In the genomic region with DNA sequence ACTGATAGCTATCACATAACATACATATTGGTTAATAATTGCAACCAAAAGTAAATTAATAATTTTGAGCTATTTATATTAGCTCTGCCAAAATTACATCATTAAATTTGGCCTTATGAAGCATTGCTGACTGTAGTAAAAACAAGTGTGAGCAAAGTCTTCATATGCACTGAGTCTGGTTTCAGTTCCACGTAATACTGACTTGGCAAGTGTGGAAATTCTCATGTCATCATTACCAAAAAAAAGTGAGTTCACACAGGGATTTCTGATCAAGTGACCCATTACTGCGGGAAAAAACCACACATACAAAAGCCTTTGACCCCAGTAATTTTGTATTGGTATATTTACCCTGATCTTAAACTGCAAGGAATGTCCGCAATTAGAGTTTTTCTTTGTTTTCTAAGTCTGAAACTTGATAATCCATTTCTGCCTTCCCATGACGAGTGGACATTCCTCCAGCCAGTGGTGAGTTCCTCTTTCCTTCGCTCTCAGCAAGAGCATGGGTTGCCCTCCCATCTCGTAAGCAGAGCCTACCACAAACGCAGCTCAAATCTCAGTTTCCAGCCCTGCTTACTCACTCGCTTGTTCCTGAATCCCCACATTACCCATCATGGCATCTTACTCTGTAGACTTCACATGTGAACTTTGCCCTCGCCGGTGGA, we compare ENCODE assay signal across 1 cellular context.
TF ChIP-seq lines count a peak whose summit lies in the region.

No MANE protein-coding gene starts in this region.

TF ChIP-seq in H1, 55 proteins besides CTCF, POLR2A, EP300 and RAD21:
- TF ChIP-seq, protein P1, sequence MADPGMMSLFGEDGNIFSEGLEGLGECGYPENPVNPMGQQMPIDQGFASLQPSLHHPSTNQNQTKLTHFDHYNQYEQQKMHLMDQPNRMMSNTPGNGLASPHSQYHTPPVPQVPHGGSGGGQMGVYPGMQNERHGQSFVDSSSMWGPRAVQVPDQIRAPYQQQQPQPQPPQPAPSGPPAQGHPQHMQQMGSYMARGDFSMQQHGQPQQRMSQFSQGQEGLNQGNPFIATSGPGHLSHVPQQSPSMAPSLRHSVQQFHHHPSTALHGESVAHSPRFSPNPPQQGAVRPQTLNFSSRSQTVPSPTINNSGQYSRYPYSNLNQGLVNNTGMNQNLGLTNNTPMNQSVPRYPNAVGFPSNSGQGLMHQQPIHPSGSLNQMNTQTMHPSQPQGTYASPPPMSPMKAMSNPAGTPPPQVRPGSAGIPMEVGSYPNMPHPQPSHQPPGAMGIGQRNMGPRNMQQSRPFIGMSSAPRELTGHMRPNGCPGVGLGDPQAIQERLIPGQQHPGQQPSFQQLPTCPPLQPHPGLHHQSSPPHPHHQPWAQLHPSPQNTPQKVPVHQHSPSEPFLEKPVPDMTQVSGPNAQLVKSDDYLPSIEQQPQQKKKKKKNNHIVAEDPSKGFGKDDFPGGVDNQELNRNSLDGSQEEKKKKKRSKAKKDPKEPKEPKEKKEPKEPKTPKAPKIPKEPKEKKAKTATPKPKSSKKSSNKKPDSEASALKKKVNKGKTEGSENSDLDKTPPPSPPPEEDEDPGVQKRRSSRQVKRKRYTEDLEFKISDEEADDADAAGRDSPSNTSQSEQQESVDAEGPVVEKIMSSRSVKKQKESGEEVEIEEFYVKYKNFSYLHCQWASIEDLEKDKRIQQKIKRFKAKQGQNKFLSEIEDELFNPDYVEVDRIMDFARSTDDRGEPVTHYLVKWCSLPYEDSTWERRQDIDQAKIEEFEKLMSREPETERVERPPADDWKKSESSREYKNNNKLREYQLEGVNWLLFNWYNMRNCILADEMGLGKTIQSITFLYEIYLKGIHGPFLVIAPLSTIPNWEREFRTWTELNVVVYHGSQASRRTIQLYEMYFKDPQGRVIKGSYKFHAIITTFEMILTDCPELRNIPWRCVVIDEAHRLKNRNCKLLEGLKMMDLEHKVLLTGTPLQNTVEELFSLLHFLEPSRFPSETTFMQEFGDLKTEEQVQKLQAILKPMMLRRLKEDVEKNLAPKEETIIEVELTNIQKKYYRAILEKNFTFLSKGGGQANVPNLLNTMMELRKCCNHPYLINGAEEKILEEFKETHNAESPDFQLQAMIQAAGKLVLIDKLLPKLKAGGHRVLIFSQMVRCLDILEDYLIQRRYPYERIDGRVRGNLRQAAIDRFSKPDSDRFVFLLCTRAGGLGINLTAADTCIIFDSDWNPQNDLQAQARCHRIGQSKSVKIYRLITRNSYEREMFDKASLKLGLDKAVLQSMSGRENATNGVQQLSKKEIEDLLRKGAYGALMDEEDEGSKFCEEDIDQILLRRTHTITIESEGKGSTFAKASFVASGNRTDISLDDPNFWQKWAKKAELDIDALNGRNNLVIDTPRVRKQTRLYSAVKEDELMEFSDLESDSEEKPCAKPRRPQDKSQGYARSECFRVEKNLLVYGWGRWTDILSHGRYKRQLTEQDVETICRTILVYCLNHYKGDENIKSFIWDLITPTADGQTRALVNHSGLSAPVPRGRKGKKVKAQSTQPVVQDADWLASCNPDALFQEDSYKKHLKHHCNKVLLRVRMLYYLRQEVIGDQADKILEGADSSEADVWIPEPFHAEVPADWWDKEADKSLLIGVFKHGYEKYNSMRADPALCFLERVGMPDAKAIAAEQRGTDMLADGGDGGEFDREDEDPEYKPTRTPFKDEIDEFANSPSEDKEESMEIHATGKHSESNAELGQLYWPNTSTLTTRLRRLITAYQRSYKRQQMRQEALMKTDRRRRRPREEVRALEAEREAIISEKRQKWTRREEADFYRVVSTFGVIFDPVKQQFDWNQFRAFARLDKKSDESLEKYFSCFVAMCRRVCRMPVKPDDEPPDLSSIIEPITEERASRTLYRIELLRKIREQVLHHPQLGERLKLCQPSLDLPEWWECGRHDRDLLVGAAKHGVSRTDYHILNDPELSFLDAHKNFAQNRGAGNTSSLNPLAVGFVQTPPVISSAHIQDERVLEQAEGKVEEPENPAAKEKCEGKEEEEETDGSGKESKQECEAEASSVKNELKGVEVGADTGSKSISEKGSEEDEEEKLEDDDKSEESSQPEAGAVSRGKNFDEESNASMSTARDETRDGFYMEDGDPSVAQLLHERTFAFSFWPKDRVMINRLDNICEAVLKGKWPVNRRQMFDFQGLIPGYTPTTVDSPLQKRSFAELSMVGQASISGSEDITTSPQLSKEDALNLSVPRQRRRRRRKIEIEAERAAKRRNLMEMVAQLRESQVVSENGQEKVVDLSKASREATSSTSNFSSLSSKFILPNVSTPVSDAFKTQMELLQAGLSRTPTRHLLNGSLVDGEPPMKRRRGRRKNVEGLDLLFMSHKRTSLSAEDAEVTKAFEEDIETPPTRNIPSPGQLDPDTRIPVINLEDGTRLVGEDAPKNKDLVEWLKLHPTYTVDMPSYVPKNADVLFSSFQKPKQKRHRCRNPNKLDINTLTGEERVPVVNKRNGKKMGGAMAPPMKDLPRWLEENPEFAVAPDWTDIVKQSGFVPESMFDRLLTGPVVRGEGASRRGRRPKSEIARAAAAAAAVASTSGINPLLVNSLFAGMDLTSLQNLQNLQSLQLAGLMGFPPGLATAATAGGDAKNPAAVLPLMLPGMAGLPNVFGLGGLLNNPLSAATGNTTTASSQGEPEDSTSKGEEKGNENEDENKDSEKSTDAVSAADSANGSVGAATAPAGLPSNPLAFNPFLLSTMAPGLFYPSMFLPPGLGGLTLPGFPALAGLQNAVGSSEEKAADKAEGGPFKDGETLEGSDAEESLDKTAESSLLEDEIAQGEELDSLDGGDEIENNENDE (IDR thresholded peaks at IDR 0.05; ENCODE audit: insufficient replicate concordance, low read length) = no peak
- TF ChIP-seq KDM1A (IDR thresholded peaks at IDR 0.05; ENCODE audit: borderline replicate concordance, low read length) (no peak), EGR1 (IDR thresholded peaks at IDR 0.05; ENCODE audit: borderline replicate concordance, low read depth, low read length) (no peak), ASH2L (IDR thresholded peaks at IDR 0.05; ENCODE audit: low read length) (no peak), TBP (IDR thresholded peaks at IDR 0.05; ENCODE audit: low read depth, low read length) (no peak), SP4 (IDR thresholded peaks at IDR 0.05; ENCODE audit: low read length) (no peak), GTF2F1 (IDR thresholded peaks at IDR 0.05; ENCODE audit: borderline replicate concordance, low read depth, low read length) (no peak), CHD2 (IDR thresholded peaks at IDR 0.05; ENCODE audit: low read length) (no peak), SUZ12 (IDR thresholded peaks at IDR 0.05; ENCODE audit: low read length) (no peak), SP2 (IDR thresholded peaks at IDR 0.05; ENCODE audit: low read length) (no peak), GABPA (IDR thresholded peaks at IDR 0.05; ENCODE audit: borderline replicate concordance, insufficient read depth, low read length) (no peak), PHF8 (conservative IDR thresholded peaks at IDR 0.05; ENCODE audit: low read depth, low read length) (no peak), SAP30 (IDR thresholded peaks at IDR 0.05; ENCODE audit: insufficient read depth, insufficient replicate concordance, low read length) (no peak)
